In the genomic region with DNA sequence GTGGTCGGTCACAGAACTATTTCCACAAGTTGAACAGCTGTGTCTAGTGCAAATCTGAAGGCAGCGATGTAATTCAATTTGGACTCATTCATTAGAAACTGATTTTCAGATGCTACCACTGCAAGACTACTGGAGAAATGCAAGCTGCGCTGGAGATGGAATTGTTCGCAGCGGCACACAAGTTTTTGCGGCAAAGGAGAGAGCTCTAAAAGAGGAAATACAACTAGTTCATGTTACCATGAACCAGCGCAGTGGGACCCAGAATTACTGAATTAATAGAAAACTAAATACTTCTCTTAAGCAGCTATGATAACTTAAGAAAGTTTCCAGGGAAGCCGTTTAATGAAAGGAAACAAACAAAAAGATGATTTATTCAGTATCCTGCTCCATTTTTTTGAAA, we compare ENCODE assay signal across 8 cellular contexts. TPM values are rescaled to one million over a fixed set of nuclear protein-coding genes. Genes with fewer than 3 reads are reported as not detected.
DNase-seq lines count a peak whose midpoint lies in the region; ATAC-seq lines count a peak whose summit lies in the region.

No MANE protein-coding gene starts in this region.

- DNase-seq in SKM-1 treated with dmso at 0.1 percent for 144 hours (lab: John Stamatoyannopoulos, UW; ENCODE audit: unreplicated experiment) (peak; percentile 41), SKM-1 (lab: John Stamatoyannopoulos, UW; ENCODE audit: unreplicated experiment) (no peak), T-helper 17 cell (no peak), right cardiac atrium (no peak)

- H3K4me1 ChIP-seq in right cardiac atrium (ENCODE audit: control insufficient read depth, insufficient read depth, low read length): peaks cover 20% of the 10 kb centered on the region

- peak overlapping the region; percentile 88 for H3K27ac Mint-ChIP-seq in T-helper 17 cell
- H3K27ac Mint-ChIP-seq in stimulated activated memory B cell treated with anti-CD40 and anti-IgM and Interleukin-4, amounts not matched to agents 10 μg/mL and 1 μg/mL and 100 μg/mL, for 72 hours: peak overlapping the region; percentile 76

- peak overlapping the region; percentile 94 for H3K4me3 ChIP-seq in right cardiac atrium (ENCODE audit: low read length)

- ATAC-seq in T-helper 17 cell (no peak), right cardiac atrium (no peak), GM19328 (IDR thresholded peaks at IDR 0.05; ENCODE audit: unreplicated experiment) (no peak), GM18498 (IDR thresholded peaks at IDR 0.05; ENCODE audit: unreplicated experiment) (no peak), HG02571 (IDR thresholded peaks at IDR 0.05; ENCODE audit: unreplicated experiment) (no peak)
- ATAC-seq in stimulated activated memory B cell treated with anti-CD40 and anti-IgM and Interleukin-4, amounts not matched to agents 10 μg/mL and 1 μg/mL and 100 μg/mL, for 72 hours: no peak

- no peaks in the 10 kb centered on the region for H3K36me3 Mint-ChIP-seq in T-helper 17 cell (ENCODE audit: low read depth)
- peaks cover 25% of the 10 kb centered on the region for H3K36me3 Mint-ChIP-seq in stimulated activated memory B cell treated with anti-CD40 and anti-IgM and Interleukin-4, amounts not matched to agents 10 μg/mL and 1 μg/mL and 100 μg/mL, for 72 hours

- 6% methylated on average over 8 of the region's 8 CpGs for WGBS in right cardiac atrium

- H3K27me3 ChIP-seq in right cardiac atrium (ENCODE audit: control insufficient read depth, insufficient read depth): no peaks in the 10 kb centered on the region

- H3K27me3 Mint-ChIP-seq in T-helper 17 cell: peaks cover 8% of the 10 kb centered on the region
- peaks cover 7% of the 10 kb centered on the region for H3K27me3 Mint-ChIP-seq in stimulated activated memory B cell treated with anti-CD40 and anti-IgM and Interleukin-4, amounts not matched to agents 10 μg/mL and 1 μg/mL and 100 μg/mL, for 72 hours

- no peaks in the 10 kb centered on the region for H3K9me3 Mint-ChIP-seq in stimulated activated memory B cell treated with anti-CD40 and anti-IgM and Interleukin-4, amounts not matched to agents 10 μg/mL and 1 μg/mL and 100 μg/mL, for 72 hours

- peak overlapping the region; percentile 92 for H3K4me3 Mint-ChIP-seq in T-helper 17 cell
- peak overlapping the region; percentile 90 for H3K4me3 Mint-ChIP-seq in stimulated activated memory B cell treated with anti-CD40 and anti-IgM and Interleukin-4, amounts not matched to agents 10 μg/mL and 1 μg/mL and 100 μg/mL, for 72 hours

- no peak overlapping the region for H3K27ac ChIP-seq in right cardiac atrium (ENCODE audit: low read length)

- H3K9me3 ChIP-seq in T-helper 17 cell (ENCODE audit: control insufficient read depth, low read length, poor library complexity, severe bottlenecking) (no peaks in the 10 kb centered on the region), right cardiac atrium (ENCODE audit: control insufficient read depth, low read length) (no peaks in the 10 kb centered on the region)

- intact Hi-C loops in right cardiac atrium (cut with DNase I): loop anchor here in 3 of 4 donors (5.0 to 10.0 kb wide), 5 partner anchors 84 to 186 kb away; a partner anchor contains a TSS

- H3K4me1 Mint-ChIP-seq in T-helper 17 cell: peaks cover 56% of the 10 kb centered on the region
- H3K4me1 Mint-ChIP-seq in stimulated activated memory B cell treated with anti-CD40 and anti-IgM and Interleukin-4, amounts not matched to agents 10 μg/mL and 1 μg/mL and 100 μg/mL, for 72 hours: peaks cover 70% of the 10 kb centered on the region

RNA-seq across cellular contexts. Expression of a gene that starts 1.9 kb away (rescaled TPM):
- total RNA-seq in T-helper 17 cell (100 to 1,000 TPM; 158 to 173 TPM), right cardiac atrium (10 to 100 TPM; 37.0 to 46.4 (median 42.1) TPM)
- polyA plus RNA-seq in right cardiac atrium: 19.0 TPM
